Comparison of ENCODE assay signal across 8 cellular contexts in genomic region chr1:200628223-200628868, GRCh38. TPM values are rescaled to one million over a fixed set of nuclear protein-coding genes. Genes with fewer than 3 reads are reported as not detected.
DNase-seq lines count a peak whose midpoint lies in the region; ATAC-seq lines count a peak whose summit lies in the region.

No MANE protein-coding gene starts in this region.

- peak overlapping the region; percentile 44 for H3K4me3 Mint-ChIP-seq in activated CD8-positive, alpha-beta memory T cell treated with anti-CD3 and anti-CD28 coated beads, Interleukin-2, amount 10 ng/mL, durations not matched to agents 7 days and 5 days

- no peaks in the 10 kb centered on the region for H3K36me3 Mint-ChIP-seq in activated CD8-positive, alpha-beta memory T cell treated with anti-CD3 and anti-CD28 coated beads, Interleukin-2, amount 10 ng/mL, durations not matched to agents 7 days and 5 days

- H3K27ac Mint-ChIP-seq in activated CD8-positive, alpha-beta memory T cell treated with anti-CD3 and anti-CD28 coated beads, Interleukin-2, amount 10 ng/mL, durations not matched to agents 7 days and 5 days: peak overlapping the region; percentile 80

- DNase-seq in activated effector memory CD4-positive, alpha-beta T cell treated with anti-CD3 and anti-CD28 coated beads, Interleukin-2, amount 50 U/mL, for 16 hours: peak; percentile 79
- no peak for DNase-seq in activated effector memory CD4-positive, alpha-beta T cell treated with Interleukin-2 at 50 U/mL for 16 hours
- peak; percentile 75 for DNase-seq in activated CD8-positive, alpha-beta memory T cell treated with anti-CD3 and anti-CD28 coated beads, Interleukin-2, amount 10 ng/mL, durations not matched to agents 7 days and 5 days
- DNase-seq in stimulated activated CD8-positive, alpha-beta memory T cell treated with anti-CD3 and anti-CD28 coated beads, Interleukin-15, amount 100 ng/mL, for 4 hours (ENCODE audit: low read depth in 2 of 2): peak; percentile 13 to 45
- DNase-seq in 8988T (no peak), COR-L47 (lab: John Stamatoyannopoulos, UW) (no peak), HuH-7 (ENCODE audit: low spot score) (no peak)

- H3K4me1 Mint-ChIP-seq in activated CD8-positive, alpha-beta memory T cell treated with anti-CD3 and anti-CD28 coated beads, Interleukin-2, amount 10 ng/mL, durations not matched to agents 7 days and 5 days: peaks cover 43% of the 10 kb centered on the region

- ATAC-seq in HG03342 (IDR thresholded peaks at IDR 0.05; ENCODE audit: unreplicated experiment): peak; percentile 79
- peak; percentile 75 for ATAC-seq in activated CD8-positive, alpha-beta memory T cell treated with anti-CD3 and anti-CD28 coated beads, Interleukin-2, amount 10 ng/mL, durations not matched to agents 7 days and 5 days

- CTCF ChIA-PET in activated CD8-positive, alpha-beta memory T cell treated with anti-CD3 and anti-CD28 coated beads, Interleukin-2, amount 10 ng/mL, durations not matched to agents 7 days and 5 days (lab: Charles Lee): interaction anchor here (1.0 to 2.7 kb wide), 6 partner anchors 24 to 174 kb away, joined by 4 to 15 read pairs (median 6); partner anchors contain the start of gene DDX59

- peaks cover 9% of the 10 kb centered on the region for H3K27me3 Mint-ChIP-seq in activated CD8-positive, alpha-beta memory T cell treated with anti-CD3 and anti-CD28 coated beads, Interleukin-2, amount 10 ng/mL, durations not matched to agents 7 days and 5 days

- no peaks in the 10 kb centered on the region for H3K9me3 Mint-ChIP-seq in activated CD8-positive, alpha-beta memory T cell treated with anti-CD3 and anti-CD28 coated beads, Interleukin-2, amount 10 ng/mL, durations not matched to agents 7 days and 5 days (ENCODE audit: low read depth)

RNA-seq across cellular contexts. Expression of gene KIF14, which starts 7.8 kb away (rescaled TPM):
- total RNA-seq in activated CD8-positive, alpha-beta memory T cell treated with anti-CD3 and anti-CD28 coated beads, Interleukin-2, amount 10 ng/mL, durations not matched to agents 7 days and 5 days: 10 to 100 TPM; 30.8 TPM

RNA-seq across cellular contexts. Expression of gene DDX59, which starts 41.4 kb away (rescaled TPM):
- 10 to 100 TPM; 33.6 to 35.9 TPM for total RNA-seq in activated CD8-positive, alpha-beta memory T cell treated with anti-CD3 and anti-CD28 coated beads, Interleukin-2, amount 10 ng/mL, durations not matched to agents 7 days and 5 days

Comparison
In these comparisons a context has a peak if more than half of its experiments do, and no peak if none do; other contexts are left out.
1. DNase-seq: peak in activated effector memory CD4-positive, alpha-beta T cell treated with anti-CD3 and anti-CD28 coated beads, Interleukin-2, amount 50 U/mL, for 16 hours (single experiment), activated CD8-positive, alpha-beta memory T cell treated with anti-CD3 and anti-CD28 coated beads, Interleukin-2, amount 10 ng/mL, durations not matched to agents 7 days and 5 days (single experiment) and stimulated activated CD8-positive, alpha-beta memory T cell treated with anti-CD3 and anti-CD28 coated beads, Interleukin-15, amount 100 ng/mL, for 4 hours (2 of 2); none in activated effector memory CD4-positive, alpha-beta T cell treated with Interleukin-2 at 50 U/mL for 16 hours (single experiment), 8988T (single experiment), COR-L47 (single experiment) and HuH-7 (single experiment).